Comparison of ENCODE assay signal across 33 cellular contexts in the genomic region with DNA sequence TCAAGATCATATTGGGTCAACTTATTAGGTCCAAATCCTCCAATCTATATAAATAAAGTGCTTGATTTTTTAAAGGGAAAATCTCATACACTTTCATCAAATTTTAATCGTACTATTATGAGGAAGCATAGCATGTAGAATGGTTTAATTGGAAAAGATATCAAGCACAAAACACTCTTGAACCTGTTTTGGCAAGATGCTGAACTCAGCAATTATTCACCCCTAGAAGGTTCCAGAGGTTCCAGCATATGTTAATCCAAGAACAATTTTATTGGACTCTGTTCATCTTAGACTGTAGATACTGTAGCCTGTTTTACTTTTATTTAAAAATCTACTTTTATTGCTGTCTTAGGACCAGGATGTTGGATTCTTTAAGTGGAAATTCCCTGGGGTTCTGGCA.
"Had no signal": no experiment of that assay in that cellular context is flagged by ENCODE, and none has a peak within 500 bp of the region (broad histone marks: within the 10 kb centered on the region; RNA-seq: fewer than 3 reads in every experiment).

No MANE protein-coding gene starts in this region.

- H3K4me1 Mint-ChIP-seq: activated naive CD4-positive, alpha-beta T cell treated with anti-CD3 and anti-CD28 coated beads, Interleukin-2, amount 50 U/mL, for 24 hours; activated naive CD8-positive, alpha-beta T cell treated with anti-CD3 and anti-CD28 coated beads for 36 hours; activated naive CD8-positive, alpha-beta T cell treated with anti-CD3 and anti-CD28 coated beads, Interleukin-2, amount 50 U/mL, for 24 hours; T-helper 17 cell had no signal

- H3K27ac ChIP-seq: adrenal gland, body of pancreas, colonic mucosa, WERI-Rb-1 had no signal

- FAIRE-seq: frontal cortex had no signal

- H3K4me3 ChIP-seq: adrenal gland, body of pancreas, colonic mucosa had no signal

- H3K36me3 Mint-ChIP-seq: activated naive CD4-positive, alpha-beta T cell treated with anti-CD3 and anti-CD28 coated beads, Interleukin-2, amount 50 U/mL, for 24 hours; activated naive CD8-positive, alpha-beta T cell treated with anti-CD3 and anti-CD28 coated beads for 36 hours had no signal

- H3K36me3 ChIP-seq: adrenal gland, colonic mucosa, WERI-Rb-1 had no signal

- H3K27me3 ChIP-seq: adrenal gland, body of pancreas, colonic mucosa had no signal

- H3K9me3 ChIP-seq: adrenal gland, body of pancreas, colonic mucosa had no signal

- H3K27me3 Mint-ChIP-seq: activated B cell treated with CpG ODN at 0.5 μM for 24 hours had no signal

- H3K4me1 ChIP-seq: adrenal gland, colonic mucosa had no signal

- H3K27ac Mint-ChIP-seq: activated B cell treated with CpG ODN at 0.5 μM for 24 hours; activated CD8-positive, alpha-beta T cell treated with anti-CD3 and anti-CD28 coated beads for 36 hours; activated naive CD4-positive, alpha-beta T cell treated with anti-CD3 and anti-CD28 coated beads for 36 hours; activated naive CD4-positive, alpha-beta T cell treated with anti-CD3 and anti-CD28 coated beads, Interleukin-2, amount 50 U/mL, for 24 hours; activated naive CD8-positive, alpha-beta T cell treated with anti-CD3 and anti-CD28 coated beads for 36 hours; activated naive CD8-positive, alpha-beta T cell treated with anti-CD3 and anti-CD28 coated beads, Interleukin-2, amount 50 U/mL, for 24 hours; activated T-helper 1 cell treated with anti-CD3 and anti-CD28 coated beads, Interleukin-12 subunit alpha, Interleukin-12 subunit beta, Interleukin-2, Interleukin-4 antibody, amounts not matched to agents 30 ng/mL and 10 ng/mL and 1 ng/mL, durations not matched to agents 14 hours and 24 hours and 36 hours; activated T-helper 2 cell treated with anti-CD3 and anti-CD28 coated beads, Interferon-gamma antibody, Interleukin-2, Interleukin-4, amounts not matched to agents 10 μg/mL and 5 μg/mL and 100 μg/mL, durations not matched to agents 14 hours and 24 hours and 36 hours; endodermal cell; T-helper 17 cell; T-helper 2 cell treated with Interferon-gamma antibody and Interleukin-4, amounts not matched to agents 5 μg/mL and 100 μg/mL, for 36 hours had no signal

- DNase-seq: activated B cell treated with CpG ODN at 0.5 μM for 24 hours; activated CD4-positive, alpha-beta T cell treated with anti-CD3 and anti-CD28 coated beads for 48 hours; activated CD4-positive, alpha-beta T cell treated with anti-CD3 and anti-CD28 coated beads, Interleukin-2, amount 50 U/mL, for 1 hour; activated CD4-positive, alpha-beta T cell treated with anti-CD3 and anti-CD28 coated beads, Interleukin-2, amount 50 U/mL, for 48 hours; activated CD8-positive, alpha-beta memory T cell treated with anti-CD3 and anti-CD28 coated beads for 24 hours; activated CD8-positive, alpha-beta memory T cell treated with anti-CD3 and anti-CD28 coated beads, Interleukin-2, amount 50 U/mL, for 4 hours; activated CD8-positive, alpha-beta T cell treated with anti-CD3 and anti-CD28 coated beads for 36 hours; activated effector memory CD4-positive, alpha-beta T cell treated with anti-CD3 and anti-CD28 coated beads, Interleukin-2, amount 50 U/mL, for 16 hours; activated naive CD4-positive, alpha-beta T cell treated with anti-CD3 and anti-CD28 coated beads for 36 hours; activated naive CD8-positive, alpha-beta T cell treated with anti-CD3 and anti-CD28 coated beads for 36 hours; activated naive CD8-positive, alpha-beta T cell treated with anti-CD3 and anti-CD28 coated beads, Interleukin-2, amount 50 U/mL, for 24 hours; activated T-cell treated with anti-CD3 and anti-CD28 coated beads, Interleukin-2, amount 50 U/mL, for 1 hour; activated T-cell treated with anti-CD3 and anti-CD28 coated beads, Interleukin-2, amount 50 U/mL, for 48 hours; adrenal gland; amygdala; aorta; body of pancreas; caudate nucleus; colonic mucosa; effector CD8-positive, alpha-beta T cell; endodermal cell; foreskin fibroblast; head of caudate nucleus; T-helper 17 cell; T1000; WERI-Rb-1 had no signal

- H3K4me3 Mint-ChIP-seq: activated B cell treated with CpG ODN at 0.5 μM for 24 hours; activated CD8-positive, alpha-beta T cell treated with anti-CD3 and anti-CD28 coated beads for 36 hours; activated naive CD4-positive, alpha-beta T cell treated with anti-CD3 and anti-CD28 coated beads for 36 hours; activated naive CD4-positive, alpha-beta T cell treated with anti-CD3 and anti-CD28 coated beads, Interleukin-2, amount 50 U/mL, for 24 hours; activated naive CD8-positive, alpha-beta T cell treated with anti-CD3 and anti-CD28 coated beads for 36 hours; activated naive CD8-positive, alpha-beta T cell treated with anti-CD3 and anti-CD28 coated beads, Interleukin-2, amount 50 U/mL, for 24 hours; activated T-helper 1 cell treated with anti-CD3 and anti-CD28 coated beads, Interleukin-12 subunit alpha, Interleukin-12 subunit beta, Interleukin-2, Interleukin-4 antibody, amounts not matched to agents 30 ng/mL and 10 ng/mL and 1 ng/mL, durations not matched to agents 14 hours and 24 hours and 36 hours; endodermal cell; T-helper 17 cell; T-helper 2 cell treated with Interferon-gamma antibody and Interleukin-4, amounts not matched to agents 5 μg/mL and 100 μg/mL, for 36 hours had no signal

- ATAC-seq: activated CD4-positive, CD25-positive, alpha-beta regulatory T cell treated with anti-CD3 and anti-CD28 coated beads, Interleukin-2, amount 50 U/mL, for 24 hours; activated CD8-positive, alpha-beta T cell treated with anti-CD3 and anti-CD28 coated beads for 36 hours; activated naive CD8-positive, alpha-beta T cell treated with anti-CD3 and anti-CD28 coated beads, Interleukin-2, amount 50 U/mL, for 24 hours; body of pancreas; esophagus mucosa; T-helper 17 cell had no signal

- H3K9me3 Mint-ChIP-seq: activated B cell treated with CpG ODN at 0.5 μM for 24 hours; activated CD8-positive, alpha-beta T cell treated with anti-CD3 and anti-CD28 coated beads for 36 hours; activated naive CD4-positive, alpha-beta T cell treated with anti-CD3 and anti-CD28 coated beads for 36 hours; activated naive CD4-positive, alpha-beta T cell treated with anti-CD3 and anti-CD28 coated beads, Interleukin-2, amount 50 U/mL, for 24 hours; activated naive CD8-positive, alpha-beta T cell treated with anti-CD3 and anti-CD28 coated beads for 36 hours; activated naive CD8-positive, alpha-beta T cell treated with anti-CD3 and anti-CD28 coated beads, Interleukin-2, amount 50 U/mL, for 24 hours; activated T-helper 1 cell treated with anti-CD3 and anti-CD28 coated beads, Interleukin-12 subunit alpha, Interleukin-12 subunit beta, Interleukin-2, Interleukin-4 antibody, amounts not matched to agents 30 ng/mL and 10 ng/mL and 1 ng/mL, durations not matched to agents 14 hours and 24 hours and 36 hours; activated T-helper 2 cell treated with anti-CD3 and anti-CD28 coated beads, Interferon-gamma antibody, Interleukin-2, Interleukin-4, amounts not matched to agents 10 μg/mL and 5 μg/mL and 100 μg/mL, durations not matched to agents 14 hours and 24 hours and 36 hours; T-helper 2 cell treated with Interferon-gamma antibody and Interleukin-4, amounts not matched to agents 5 μg/mL and 100 μg/mL, for 36 hours had no signal
